14 cellular contexts compared by ENCODE assay signal in the genomic region with DNA sequence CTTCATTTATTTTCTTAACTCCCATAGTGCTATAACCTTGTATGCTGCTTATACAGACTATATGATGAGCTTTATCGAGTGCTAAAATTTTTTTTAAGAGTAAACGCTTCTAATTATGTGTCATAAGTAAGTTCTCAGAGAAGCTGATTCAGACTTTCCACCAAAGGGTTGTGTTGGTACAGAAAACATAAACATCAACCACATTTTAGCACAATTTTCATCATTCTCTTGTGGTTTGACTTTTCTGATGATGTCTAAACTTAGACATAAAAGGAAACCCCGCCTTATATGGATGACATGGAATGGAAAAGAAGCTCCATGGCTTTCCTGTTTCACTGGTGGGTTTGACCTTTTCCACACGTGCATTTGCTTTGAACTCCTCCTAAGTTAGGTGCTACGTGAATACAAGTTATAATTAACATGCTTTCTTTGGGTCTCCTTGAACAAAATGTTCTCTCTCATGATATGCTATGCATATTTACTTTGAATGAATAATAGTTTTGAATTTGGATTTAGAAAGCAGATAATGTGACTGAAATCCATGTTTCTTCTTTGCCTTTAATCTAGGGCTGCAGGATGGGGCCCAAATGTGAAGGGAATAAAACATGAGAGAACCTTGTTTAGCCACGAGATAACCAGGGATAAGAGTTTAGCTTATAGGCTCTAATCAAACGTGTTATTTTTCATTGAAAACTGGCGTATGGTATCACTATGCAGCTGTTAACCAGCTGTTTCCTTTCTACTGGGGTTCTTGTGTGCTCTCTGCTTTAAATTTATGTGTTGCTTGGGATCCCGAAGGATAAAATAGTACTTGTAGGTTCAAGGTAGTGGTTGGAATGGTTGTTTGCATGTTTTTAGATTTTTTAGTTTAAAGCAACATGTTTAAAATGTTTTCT.
DNase-seq lines count a peak whose midpoint lies in the region; ATAC-seq and TF ChIP-seq lines count a peak whose summit lies in the region.
"Had no signal": no experiment of that assay in that cellular context is flagged by ENCODE, and none has a peak within 500 bp of the region (broad histone marks: within the 10 kb centered on the region; RNA-seq: fewer than 3 reads in every experiment).

No MANE protein-coding gene starts in this region.

- H3K79me2 ChIP-seq in hepatocyte, result no peaks in the 10 kb centered on the region

- TF ChIP-seq CTCF in choroid plexus epithelial cell (conservative IDR thresholded peaks at IDR 0.05; ENCODE audit: low read depth, low read length) (no peak), gastroesophageal sphincter (IDR thresholded peaks at IDR 0.05) (no peak), hepatocyte (IDR thresholded peaks at IDR 0.05; ENCODE audit: poor library complexity) (no peak)

- no peaks in the 10 kb centered on the region for H3K9me3 ChIP-seq in gastroesophageal sphincter
- no peaks in the 10 kb centered on the region for H3K9me3 ChIP-seq in hepatocyte (ENCODE audit: low read depth)
- H3K9me3 ChIP-seq: transverse colon had no signal

- TF ChIP-seq POLR2A in gastroesophageal sphincter (IDR thresholded peaks at IDR 0.05), result no peak

- H2AFZ ChIP-seq in hepatocyte, result no peak overlapping the region

- H3K4me3 ChIP-seq in choroid plexus epithelial cell (ENCODE audit: low read depth, low read length), result no peak overlapping the region
- H3K4me3 ChIP-seq in gastroesophageal sphincter, result no peak overlapping the region
- no peak overlapping the region for H3K4me3 ChIP-seq in hepatocyte
- H3K4me3 ChIP-seq: transverse colon had no signal

- WGBS in gastroesophageal sphincter (ENCODE audit: low coverage in 1 of 2), 2 donors, result 38 to 63% methylated on average over 7 to 9 of the region's 9 CpGs
- WGBS in hepatocyte (ENCODE audit: low lambda C conversion rate, missing lambda C conversion rate), result 77% methylated on average over 9 of the region's 9 CpGs

- ATAC-seq in stimulated activated effector memory CD8-positive, alpha-beta T cell treated with anti-CD3 and anti-CD28 coated beads, Interleukin-12 subunit alpha, Interleukin-12 subunit beta, amount 100 ng/mL, for 72 hours, result peak; percentile 92
- ATAC-seq in gastroesophageal sphincter, result no peak
- ATAC-seq: left lobe of liver had no signal

- peak overlapping the region; percentile 90 for H3K27ac Mint-ChIP-seq in T-helper 1 cell treated with Interleukin-12 subunit alpha and Interleukin-12 subunit beta and Interleukin-4 antibody, amounts not matched to agents 30 μg/mL and 1 μg/mL, for 36 hours
- peak overlapping the region; percentile 93 for H3K27ac Mint-ChIP-seq in stimulated activated effector memory CD8-positive, alpha-beta T cell treated with anti-CD3 and anti-CD28 coated beads, Interleukin-12 subunit alpha, Interleukin-12 subunit beta, amount 100 ng/mL, for 72 hours
- H3K27ac Mint-ChIP-seq: naive B cell had no signal

- peaks cover 25% of the 10 kb centered on the region for H3K36me3 Mint-ChIP-seq in T-helper 1 cell treated with Interleukin-12 subunit alpha and Interleukin-12 subunit beta and Interleukin-4 antibody, amounts not matched to agents 30 μg/mL and 1 μg/mL, for 36 hours (ENCODE audit: low read depth)
- no peaks in the 10 kb centered on the region for H3K36me3 Mint-ChIP-seq in stimulated activated effector memory CD8-positive, alpha-beta T cell treated with anti-CD3 and anti-CD28 coated beads, Interleukin-12 subunit alpha, Interleukin-12 subunit beta, amount 100 ng/mL, for 72 hours
- H3K36me3 Mint-ChIP-seq: naive B cell had no signal

- H3K4me1 ChIP-seq in gastroesophageal sphincter (no peaks in the 10 kb centered on the region), hepatocyte (ENCODE audit: insufficient read depth) (no peaks in the 10 kb centered on the region)
- H3K4me1 ChIP-seq: transverse colon had no signal

- no peak overlapping the region for H3K4me2 ChIP-seq in hepatocyte
- H3K4me2 ChIP-seq: KMS-11 had no signal

- H3K27ac ChIP-seq in gastroesophageal sphincter (no peak overlapping the region), hepatocyte (no peak overlapping the region)
- H3K27ac ChIP-seq: KMS-11, transverse colon had no signal

- TF ChIP-seq EP300 in gastroesophageal sphincter (IDR thresholded peaks at IDR 0.05), result no peak

- H3K4me1 Mint-ChIP-seq in T-helper 1 cell treated with Interleukin-12 subunit alpha and Interleukin-12 subunit beta and Interleukin-4 antibody, amounts not matched to agents 30 μg/mL and 1 μg/mL, for 36 hours (ENCODE audit: low read depth), result peaks cover 35% of the 10 kb centered on the region
- H3K4me1 Mint-ChIP-seq in stimulated activated effector memory CD8-positive, alpha-beta T cell treated with anti-CD3 and anti-CD28 coated beads, Interleukin-12 subunit alpha, Interleukin-12 subunit beta, amount 100 ng/mL, for 72 hours, result peaks cover 41% of the 10 kb centered on the region
- H3K4me1 Mint-ChIP-seq: naive B cell had no signal

- H3K27me3 Mint-ChIP-seq in T-helper 1 cell treated with Interleukin-12 subunit alpha and Interleukin-12 subunit beta and Interleukin-4 antibody, amounts not matched to agents 30 μg/mL and 1 μg/mL, for 36 hours (ENCODE audit: low read depth), result no peaks in the 10 kb centered on the region

- peak overlapping the region; percentile 12 for H3K4me3 Mint-ChIP-seq in T-helper 1 cell treated with Interleukin-12 subunit alpha and Interleukin-12 subunit beta and Interleukin-4 antibody, amounts not matched to agents 30 μg/mL and 1 μg/mL, for 36 hours
- peak overlapping the region; percentile 37 for H3K4me3 Mint-ChIP-seq in stimulated activated effector memory CD8-positive, alpha-beta T cell treated with anti-CD3 and anti-CD28 coated beads, Interleukin-12 subunit alpha, Interleukin-12 subunit beta, amount 100 ng/mL, for 72 hours
- H3K4me3 Mint-ChIP-seq: naive B cell had no signal

- H3K36me3 ChIP-seq in gastroesophageal sphincter, result no peaks in the 10 kb centered on the region
- no peaks in the 10 kb centered on the region for H3K36me3 ChIP-seq in hepatocyte (replicated peaks; ENCODE audit: insufficient read depth, low read depth)
- H3K36me3 ChIP-seq: transverse colon had no signal

- H4K20me1 ChIP-seq in hepatocyte (ENCODE audit: insufficient read depth, poor library complexity, severe bottlenecking), result no peaks in the 10 kb centered on the region

- peaks cover 37% of the 10 kb centered on the region for H3K9me3 Mint-ChIP-seq in T-helper 1 cell treated with Interleukin-12 subunit alpha and Interleukin-12 subunit beta and Interleukin-4 antibody, amounts not matched to agents 30 μg/mL and 1 μg/mL, for 36 hours
- peaks cover 3% of the 10 kb centered on the region for H3K9me3 Mint-ChIP-seq in stimulated activated effector memory CD8-positive, alpha-beta T cell treated with anti-CD3 and anti-CD28 coated beads, Interleukin-12 subunit alpha, Interleukin-12 subunit beta, amount 100 ng/mL, for 72 hours

- peak; percentile 15 for DNase-seq in activated T-cell treated with anti-CD3 and anti-CD28 coated beads for 24 hours (ENCODE audit: low read depth)
- no peak for DNase-seq in activated T-cell treated with anti-CD3 and anti-CD28 coated beads, Interleukin-2, amount 50 U/mL, for 1 hour
- DNase-seq in choroid plexus epithelial cell (ENCODE audit: low read depth), result peak; percentile 85
- DNase-seq in stimulated activated effector memory CD8-positive, alpha-beta T cell treated with anti-CD3 and anti-CD28 coated beads, Interleukin-12 subunit alpha, Interleukin-12 subunit beta, amount 100 ng/mL, for 72 hours (ENCODE audit: low spot score in 2 of 2), result no peak
- no peak for DNase-seq in D341Med (ENCODE audit: low spot score)
- no peak for DNase-seq in hepatocyte (ENCODE audit: low spot score)
- DNase-seq: ACHN, naive B cell, NCI-H1436 treated with DMSO at 0.1 percent for 48 hours, transverse colon had no signal

- H3K27me3 ChIP-seq in gastroesophageal sphincter (no peaks in the 10 kb centered on the region), hepatocyte (no peaks in the 10 kb centered on the region)
- H3K27me3 ChIP-seq: transverse colon had no signal

- H3K9me2 ChIP-seq in hepatocyte (replicated peaks; ENCODE audit: insufficient read depth), result no peaks in the 10 kb centered on the region

Comparison
In these comparisons a context has a peak if more than half of its experiments do, and no peak if none do; other contexts are left out.
1. DNase-seq: peak in activated T-cell treated with anti-CD3 and anti-CD28 coated beads for 24 hours (single experiment) and choroid plexus epithelial cell (single experiment); none in activated T-cell treated with anti-CD3 and anti-CD28 coated beads, Interleukin-2, amount 50 U/mL, for 1 hour (single experiment), stimulated activated effector memory CD8-positive, alpha-beta T cell treated with anti-CD3 and anti-CD28 coated beads, Interleukin-12 subunit alpha, Interleukin-12 subunit beta, amount 100 ng/mL, for 72 hours (0 of 2), D341Med (single experiment) and hepatocyte (single experiment).